In genomic region chr4:15766821-15767220, GRCh38 we compare ENCODE assay signal across 26 cellular contexts. TPM values are rescaled to one million over a fixed set of nuclear protein-coding genes. Genes with fewer than 3 reads are reported as not detected.
DNase-seq lines count a peak whose midpoint lies in the region; ATAC-seq, FAIRE-seq and TF ChIP-seq lines count a peak whose summit lies in the region.
"Had no signal": no experiment of that assay in that cellular context is flagged by ENCODE, and none has a peak within 500 bp of the region (broad histone marks: within the 10 kb centered on the region; RNA-seq: fewer than 3 reads in every experiment).

No MANE protein-coding gene starts in this region.

- intact Hi-C loops in CD4-positive, alpha-beta memory T cell (cut with micrococcal nuclease), result loop anchor here (1.0 kb wide), 4 partner anchors 11 to 765 kb away; partner anchors contain the start of gene CPEB2
- intact Hi-C loops in CD14-positive monocyte (cut with micrococcal nuclease), result no loop called here
- intact Hi-C loops in colonic mucosa (cut with DNase I), result no loop called here

- H3K36me3 ChIP-seq in CD4-positive, alpha-beta memory T cell (ENCODE audit: insufficient read depth, low read length), result no peaks in the 10 kb centered on the region
- H3K36me3 ChIP-seq in astrocyte (ENCODE audit: insufficient read depth, low read length), result no peaks in the 10 kb centered on the region
- no peaks in the 10 kb centered on the region for H3K36me3 ChIP-seq in hepatocyte (replicated peaks; ENCODE audit: insufficient read depth, low read depth)
- no peaks in the 10 kb centered on the region for H3K36me3 ChIP-seq in colonic mucosa
- H3K36me3 ChIP-seq: ascending aorta, left lung, pancreas, Peyer's patch, right atrium auricular region, spleen, stomach, upper lobe of left lung had no signal

- peaks cover 46% of the 10 kb centered on the region for H3K4me1 ChIP-seq in CD4-positive, alpha-beta memory T cell (ENCODE audit: insufficient read depth, low read length)
- H3K4me1 ChIP-seq in astrocyte (ENCODE audit: insufficient read depth, low read length) (no peaks in the 10 kb centered on the region), hepatocyte (ENCODE audit: insufficient read depth) (no peaks in the 10 kb centered on the region), colonic mucosa (no peaks in the 10 kb centered on the region)
- H3K4me1 ChIP-seq: ascending aorta, pancreas, right atrium auricular region, stomach had no signal

- no peaks in the 10 kb centered on the region for H3K79me2 ChIP-seq in astrocyte (ENCODE audit: insufficient read depth, low read length)
- H3K79me2 ChIP-seq in hepatocyte, result no peaks in the 10 kb centered on the region

- peaks cover 71% of the 10 kb centered on the region for H3K4me1 Mint-ChIP-seq in T-helper 2 cell treated with Interferon-gamma antibody and Interleukin-4, amounts not matched to agents 5 μg/mL and 100 μg/mL, for 36 hours (ENCODE audit: low read depth)
- H3K4me1 Mint-ChIP-seq in CD4-positive, alpha-beta memory T cell, result peaks cover 32 to 50% (median 38%) of the 10 kb centered on the region in 4 donors
- peaks cover 48 to 51% (median 50%) of the 10 kb centered on the region in 3 donors for H3K4me1 Mint-ChIP-seq in T-cell
- H3K4me1 Mint-ChIP-seq in astrocyte (ENCODE audit: low read depth, unreplicated experiment), result no peaks in the 10 kb centered on the region
- peaks cover 21% of the 10 kb centered on the region for H3K4me1 Mint-ChIP-seq in CD14-positive monocyte
- H3K4me1 Mint-ChIP-seq: WTC11 had no signal

- H3K36me3 Mint-ChIP-seq in T-helper 2 cell treated with Interferon-gamma antibody and Interleukin-4, amounts not matched to agents 5 μg/mL and 100 μg/mL, for 36 hours (ENCODE audit: low read depth), result peaks cover 16% of the 10 kb centered on the region
- no peaks in the 10 kb centered on the region for H3K36me3 Mint-ChIP-seq in CD4-positive, alpha-beta memory T cell
- H3K36me3 Mint-ChIP-seq in T-cell (no peaks in the 10 kb centered on the region), astrocyte (ENCODE audit: low read depth, unreplicated experiment) (no peaks in the 10 kb centered on the region), CD14-positive monocyte (peaks cover 15 to 22% of the 10 kb centered on the region in 2 donors)
- H3K36me3 Mint-ChIP-seq: naive B cell, WTC11 had no signal

- H3K9me3 ChIP-seq in CD4-positive, alpha-beta memory T cell (ENCODE audit: control insufficient read depth in 1 of 2, low read length in 2 of 2), result no peaks in the 10 kb centered on the region
- H3K9me3 ChIP-seq in astrocyte (ENCODE audit: insufficient read depth, low read depth, low read length), result no peaks in the 10 kb centered on the region
- no peaks in the 10 kb centered on the region for H3K9me3 ChIP-seq in hepatocyte (ENCODE audit: low read depth)
- no peaks in the 10 kb centered on the region for H3K9me3 ChIP-seq in colonic mucosa
- H3K9me3 ChIP-seq: ascending aorta, left lung, pancreas, Peyer's patch, right atrium auricular region, spleen, stomach, upper lobe of left lung had no signal

- POLR2A ChIA-PET in CD4-positive, alpha-beta memory T cell (lab: Charles Lee; ENCODE audit: partially characterized antibody), result interaction anchor here (1.1 to 3.1 kb wide), 5 partner anchors 10 to 763 kb away, joined by 3 to 68 read pairs (median 6); no protein-coding TSS in a partner anchor
- POLR2A ChIA-PET in T-cell (lab: Charles Lee), result interaction anchor here (0.6 to 1.5 kb wide), 4 partner anchors 9 to 13 kb away, joined by 3 to 10 read pairs (median 4); no protein-coding TSS in a partner anchor

- no peak overlapping the region for H2AFZ ChIP-seq in astrocyte (ENCODE audit: low read depth, low read length)
- no peak overlapping the region for H2AFZ ChIP-seq in hepatocyte

- no peak overlapping the region for H3K4me2 ChIP-seq in astrocyte (ENCODE audit: low read length)
- no peak overlapping the region for H3K4me2 ChIP-seq in hepatocyte

- H3K27ac Mint-ChIP-seq in T-helper 2 cell treated with Interferon-gamma antibody and Interleukin-4, amounts not matched to agents 5 μg/mL and 100 μg/mL, for 36 hours, result peak overlapping the region; percentile 92
- H3K27ac Mint-ChIP-seq in CD4-positive, alpha-beta memory T cell, result peak overlapping the region; percentile 10 to 93 (median 73)
- H3K27ac Mint-ChIP-seq in T-cell, result peak overlapping the region; percentile 25 to 84
- no peak overlapping the region for H3K27ac Mint-ChIP-seq in astrocyte (ENCODE audit: unreplicated experiment)
- no peak overlapping the region for H3K27ac Mint-ChIP-seq in CD14-positive monocyte
- H3K27ac Mint-ChIP-seq: WTC11 had no signal

- H3K9me2 ChIP-seq in hepatocyte (replicated peaks; ENCODE audit: insufficient read depth), result no peaks in the 10 kb centered on the region

- no peak overlapping the region for H3K4me3 ChIP-seq in CD4-positive, alpha-beta memory T cell (ENCODE audit: low read length in 2 of 2)
- no peak overlapping the region for H3K4me3 ChIP-seq in astrocyte (ENCODE audit: insufficient read depth, low read depth, low read length)
- H3K4me3 ChIP-seq in hepatocyte, result no peak overlapping the region
- no peak overlapping the region for H3K4me3 ChIP-seq in colonic mucosa
- H3K4me3 ChIP-seq: ascending aorta, left lung, pancreas, Peyer's patch, right atrium auricular region, spleen, stomach, upper lobe of left lung had no signal

- CTCF ChIA-PET in CD4-positive, alpha-beta memory T cell (lab: Charles Lee; ENCODE audit: partially characterized antibody), result interaction anchor here (1.1 to 3.3 kb wide), 4 partner anchors 11 to 39 kb away, joined by 3 to 49 read pairs (median 4); no protein-coding TSS in a partner anchor
- CTCF ChIA-PET in T-cell (lab: Charles Lee), result interaction anchor here (0.6 to 3.1 kb wide), 10 partner anchors 10 to 195 kb away, joined by 3 to 41 read pairs (median 3); no protein-coding TSS in a partner anchor

- H3K4me3 Mint-ChIP-seq in T-helper 2 cell treated with Interferon-gamma antibody and Interleukin-4, amounts not matched to agents 5 μg/mL and 100 μg/mL, for 36 hours, result peak overlapping the region; percentile 55
- peak overlapping the region in 7 of 8 donors; percentile 43 to 83 (median 63) for H3K4me3 Mint-ChIP-seq in CD4-positive, alpha-beta memory T cell
- peak overlapping the region; percentile 35 to 72 (median 36) for H3K4me3 Mint-ChIP-seq in T-cell
- H3K4me3 Mint-ChIP-seq in astrocyte (ENCODE audit: unreplicated experiment), result peak overlapping the region; percentile 28
- no peak overlapping the region for H3K4me3 Mint-ChIP-seq in CD14-positive monocyte
- H3K4me3 Mint-ChIP-seq: WTC11 had no signal

- H4K20me1 ChIP-seq in astrocyte (ENCODE audit: insufficient read depth, low read length), result no peaks in the 10 kb centered on the region
- no peaks in the 10 kb centered on the region for H4K20me1 ChIP-seq in hepatocyte (ENCODE audit: insufficient read depth, poor library complexity, severe bottlenecking)

- ATAC-seq in T-cell (replicated peaks in 1 of 4), result no peak
- ATAC-seq: left lung, pancreas, WTC11 had no signal

- no peaks in the 10 kb centered on the region for H3K27me3 Mint-ChIP-seq in T-helper 2 cell treated with Interferon-gamma antibody and Interleukin-4, amounts not matched to agents 5 μg/mL and 100 μg/mL, for 36 hours (ENCODE audit: low read depth)
- no peaks in the 10 kb centered on the region for H3K27me3 Mint-ChIP-seq in CD4-positive, alpha-beta memory T cell
- H3K27me3 Mint-ChIP-seq in T-cell (no peaks in the 10 kb centered on the region), astrocyte (ENCODE audit: low read depth, unreplicated experiment) (peaks cover 25% of the 10 kb centered on the region), CD14-positive monocyte (ENCODE audit: low read depth in 3 of 3) (peaks cover 0 to 4% (median 1%) of the 10 kb centered on the region in 3 donors)
- H3K27me3 Mint-ChIP-seq: naive B cell had no signal

- 94% methylated on average over 8 of the region's 8 CpGs for WGBS in hepatocyte (ENCODE audit: low lambda C conversion rate, missing lambda C conversion rate)

- TF ChIP-seq CTCF in astrocyte (IDR thresholded peaks at IDR 0.05; ENCODE audit: insufficient read depth, low read depth, low read length) (no peak), CD14-positive monocyte (IDR thresholded peaks at IDR 0.05) (no peak), hepatocyte (IDR thresholded peaks at IDR 0.05; ENCODE audit: poor library complexity) (no peak), colonic mucosa (IDR thresholded peaks at IDR 0.05) (no peak)

- no peak overlapping the region for H3K27ac ChIP-seq in CD4-positive, alpha-beta memory T cell (ENCODE audit: low read depth, low read length)
- H3K27ac ChIP-seq in astrocyte (ENCODE audit: low read depth, low read length) (no peak overlapping the region), hepatocyte (no peak overlapping the region), colonic mucosa (no peak overlapping the region)
- H3K27ac ChIP-seq: ascending aorta, left lung, pancreas, right atrium auricular region, stomach, upper lobe of left lung had no signal

- peaks cover 12% of the 10 kb centered on the region for H3K9me3 Mint-ChIP-seq in T-helper 2 cell treated with Interferon-gamma antibody and Interleukin-4, amounts not matched to agents 5 μg/mL and 100 μg/mL, for 36 hours
- no peaks in the 10 kb centered on the region for H3K9me3 Mint-ChIP-seq in CD4-positive, alpha-beta memory T cell
- H3K9me3 Mint-ChIP-seq in T-cell (peaks cover 0 to 4% (median 0%) of the 10 kb centered on the region in 3 donors), astrocyte (ENCODE audit: unreplicated experiment) (no peaks in the 10 kb centered on the region), CD14-positive monocyte (peaks cover 1 to 7% (median 4%) of the 10 kb centered on the region in 7 donors)

- H3K27me3 ChIP-seq in CD4-positive, alpha-beta memory T cell (ENCODE audit: insufficient read depth, low read length), result no peaks in the 10 kb centered on the region
- H3K27me3 ChIP-seq in astrocyte (ENCODE audit: insufficient read depth, low read length) (peaks cover 6% of the 10 kb centered on the region), hepatocyte (no peaks in the 10 kb centered on the region), colonic mucosa (no peaks in the 10 kb centered on the region)
- H3K27me3 ChIP-seq: ascending aorta, left lung, pancreas, Peyer's patch, right atrium auricular region, spleen, stomach, upper lobe of left lung had no signal

- no peak for FAIRE-seq in astrocyte (lab: Jason Lieb, UNC)
- FAIRE-seq: G401.6, H1, pancreas had no signal

- H3K9ac ChIP-seq in astrocyte (ENCODE audit: low read length), result no peak overlapping the region
- no peak overlapping the region for H3K9ac ChIP-seq in colonic mucosa (ENCODE audit: low read depth in 2 of 2, low read length in 2 of 2)

- no peak for DNase-seq in T-helper 2 cell treated with Interferon-gamma antibody and Interleukin-4, amounts not matched to agents 5 μg/mL and 100 μg/mL, for 36 hours (ENCODE audit: low spot score)
- DNase-seq in T-helper 2 cell, result no peak
- DNase-seq in CD4-positive, alpha-beta memory T cell, result no peak
- no peak for DNase-seq in T-cell
- DNase-seq in astrocyte (ENCODE audit: low read depth), result no peak
- no peak for DNase-seq in CD14-positive monocyte (ENCODE audit: low spot score)
- DNase-seq in hepatocyte (ENCODE audit: low spot score), result no peak
- DNase-seq in colonic mucosa, result no peak
- DNase-seq: 8988T, cerebellar nuclear complex, erythroblast, foreskin fibroblast, left lung, naive B cell, NCI-H1417 treated with DMSO at 0.1 percent for 48 hours, NCI-H446, pancreas, spleen, stomach, upper lobe of left lung had no signal

RNA-seq across cellular contexts. Expression of gene CD38, which starts 11.3 kb away (rescaled TPM):
- 1 to 10 TPM in 1 of 2 experiments, under 1 TPM in 1; 1.00 to 1.7 TPM for total RNA-seq in CD4-positive, alpha-beta memory T cell
- polyA plus RNA-seq in CD4-positive, alpha-beta memory T cell, result 1 to 10 TPM in 1 of 2 donors, under 1 TPM in 1; 0.69 to 3.0 TPM
- total RNA-seq in T-cell (10 to 100 TPM in 1 of 5 donors, 1 to 10 TPM in 4; 4.3 to 22.8 (median 5.0) TPM), astrocyte (0.94 and 1.0 TPM in 2 replicates), hepatocyte (0.13 and 0.84 TPM in 2 replicates), colonic mucosa (1 to 10 TPM; 2.5 to 2.6 TPM)
- polyA plus RNA-seq in CD14-positive monocyte (1 to 10 TPM; 2.3 to 3.0 TPM), hepatocyte (1.1 TPM in 1 of 2 replicates, not detected in the other)

Comparison
In these comparisons a context has a peak if more than half of its experiments do, and no peak if none do; other contexts are left out.
1. H3K27ac Mint-ChIP-seq: peak in T-helper 2 cell treated with Interferon-gamma antibody and Interleukin-4, amounts not matched to agents 5 μg/mL and 100 μg/mL, for 36 hours (single experiment), CD4-positive, alpha-beta memory T cell (7 of 7) and T-cell (2 of 2); none in astrocyte (single experiment) and CD14-positive monocyte (0 of 7).
2. H3K4me3 Mint-ChIP-seq: peak in T-helper 2 cell treated with Interferon-gamma antibody and Interleukin-4, amounts not matched to agents 5 μg/mL and 100 μg/mL, for 36 hours (single experiment), CD4-positive, alpha-beta memory T cell (7 of 8), T-cell (3 of 3) and astrocyte (single experiment); none in CD14-positive monocyte (0 of 2).